ENCODE assay signal across 1 cellular context in the genomic region with DNA sequence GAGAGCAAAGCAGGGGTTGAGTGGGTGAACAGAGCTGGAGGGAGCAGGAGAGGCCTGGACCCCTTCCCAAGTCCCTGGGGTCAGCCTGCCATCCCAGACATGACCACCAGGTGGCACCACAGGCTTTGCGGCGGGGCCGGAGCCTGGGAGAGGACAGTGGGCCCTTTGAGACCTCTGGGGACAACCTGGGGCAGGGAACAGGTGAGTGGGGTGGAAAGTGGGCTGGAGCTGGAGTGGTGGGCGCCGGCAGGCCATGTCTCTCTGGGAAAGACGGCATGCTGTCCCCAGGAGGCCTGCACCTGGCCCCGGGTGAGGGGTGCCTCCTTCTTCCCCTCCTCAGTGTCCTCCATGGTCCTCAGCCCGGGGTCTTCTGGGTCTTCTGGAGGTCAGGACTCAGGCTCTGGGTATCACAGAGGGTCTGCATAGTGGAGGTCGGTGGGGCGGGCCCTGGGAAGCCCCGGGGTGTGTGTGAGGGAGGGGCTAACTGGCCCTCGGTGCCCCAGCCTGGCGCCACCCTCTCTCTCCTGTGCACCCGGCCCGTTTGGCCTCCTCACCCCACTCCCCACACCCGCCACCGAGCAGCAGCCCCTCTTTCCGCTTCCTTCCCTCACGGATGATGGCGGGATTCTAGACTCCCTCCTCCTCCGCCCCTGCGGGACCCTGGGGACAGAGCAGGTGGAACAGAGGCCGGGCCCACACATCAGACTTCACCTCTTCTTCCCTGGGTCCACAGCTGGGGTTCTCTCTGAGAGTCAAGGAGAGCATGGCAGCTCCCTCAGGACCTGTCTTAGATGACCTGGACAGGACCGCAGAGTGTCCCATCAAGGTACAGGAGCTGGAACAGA.
TF ChIP-seq lines count a peak whose summit lies in the region.

No MANE protein-coding gene starts in this region.

TF ChIP-seq in HEK293, 187 proteins besides CTCF, POLR2A, EP300 and RAD21 (continued from another document):
- TF ChIP-seq, protein P1, sequence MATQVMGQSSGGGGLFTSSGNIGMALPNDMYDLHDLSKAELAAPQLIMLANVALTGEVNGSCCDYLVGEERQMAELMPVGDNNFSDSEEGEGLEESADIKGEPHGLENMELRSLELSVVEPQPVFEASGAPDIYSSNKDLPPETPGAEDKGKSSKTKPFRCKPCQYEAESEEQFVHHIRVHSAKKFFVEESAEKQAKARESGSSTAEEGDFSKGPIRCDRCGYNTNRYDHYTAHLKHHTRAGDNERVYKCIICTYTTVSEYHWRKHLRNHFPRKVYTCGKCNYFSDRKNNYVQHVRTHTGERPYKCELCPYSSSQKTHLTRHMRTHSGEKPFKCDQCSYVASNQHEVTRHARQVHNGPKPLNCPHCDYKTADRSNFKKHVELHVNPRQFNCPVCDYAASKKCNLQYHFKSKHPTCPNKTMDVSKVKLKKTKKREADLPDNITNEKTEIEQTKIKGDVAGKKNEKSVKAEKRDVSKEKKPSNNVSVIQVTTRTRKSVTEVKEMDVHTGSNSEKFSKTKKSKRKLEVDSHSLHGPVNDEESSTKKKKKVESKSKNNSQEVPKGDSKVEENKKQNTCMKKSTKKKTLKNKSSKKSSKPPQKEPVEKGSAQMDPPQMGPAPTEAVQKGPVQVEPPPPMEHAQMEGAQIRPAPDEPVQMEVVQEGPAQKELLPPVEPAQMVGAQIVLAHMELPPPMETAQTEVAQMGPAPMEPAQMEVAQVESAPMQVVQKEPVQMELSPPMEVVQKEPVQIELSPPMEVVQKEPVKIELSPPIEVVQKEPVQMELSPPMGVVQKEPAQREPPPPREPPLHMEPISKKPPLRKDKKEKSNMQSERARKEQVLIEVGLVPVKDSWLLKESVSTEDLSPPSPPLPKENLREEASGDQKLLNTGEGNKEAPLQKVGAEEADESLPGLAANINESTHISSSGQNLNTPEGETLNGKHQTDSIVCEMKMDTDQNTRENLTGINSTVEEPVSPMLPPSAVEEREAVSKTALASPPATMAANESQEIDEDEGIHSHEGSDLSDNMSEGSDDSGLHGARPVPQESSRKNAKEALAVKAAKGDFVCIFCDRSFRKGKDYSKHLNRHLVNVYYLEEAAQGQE (tag by site-specific recombination; IDR thresholded peaks at IDR 0.05) = no peak
- no peak for TF ChIP-seq ZNF292 (tag by site-specific recombination; IDR thresholded peaks at IDR 0.05; ENCODE audit: borderline replicate concordance, low read depth)
- peak; percentile 51; the same call in 1 of the 2 replicates for TF ChIP-seq ZBTB48 (tag by site-specific recombination; IDR thresholded peaks at IDR 0.05)
TF ChIP-seq in HEK293: peak in this region for 4.
